ENCODE assay signal across 1 cellular context in the genomic region with DNA sequence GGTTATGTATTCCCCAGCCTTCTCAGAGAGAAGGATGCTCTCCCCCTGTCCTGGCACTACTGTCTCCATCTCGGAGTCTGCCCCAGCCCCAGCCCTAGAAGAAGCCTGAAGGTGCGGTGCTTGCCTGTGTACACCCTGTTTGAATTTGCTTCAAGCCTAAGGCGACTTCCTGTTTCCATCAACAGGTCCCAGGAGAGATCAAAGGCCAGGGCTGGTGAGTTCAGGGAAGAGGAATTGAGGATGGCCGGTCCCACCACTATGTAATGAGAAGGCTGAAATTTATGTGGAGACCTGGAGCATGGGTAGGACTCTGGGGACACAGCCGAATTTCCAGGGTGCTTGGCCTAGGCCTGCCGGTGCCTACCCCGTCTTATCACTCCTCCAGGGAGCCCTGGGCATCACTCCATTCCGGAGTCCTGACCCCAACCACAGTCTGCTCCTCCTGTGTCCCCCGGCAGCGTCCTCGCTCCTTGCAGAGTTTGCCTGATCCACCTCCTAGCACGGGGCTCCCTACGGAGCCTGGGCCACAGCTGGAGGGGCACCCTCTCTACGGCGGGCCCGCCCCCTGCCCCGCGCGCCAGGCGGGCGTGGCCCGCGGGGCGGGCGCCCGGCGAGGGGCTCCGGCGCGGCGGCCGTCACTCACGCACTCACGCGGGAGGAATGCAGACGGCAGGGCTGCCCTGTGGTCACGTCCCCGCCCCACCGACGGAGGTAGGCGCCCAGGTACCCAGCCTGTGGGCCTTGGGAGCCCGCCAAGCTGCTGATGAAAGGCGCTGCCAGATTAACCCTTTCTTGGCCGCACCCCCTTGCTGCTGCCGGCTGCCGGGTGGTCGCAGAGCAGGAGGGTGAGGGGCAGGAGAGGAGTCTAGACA.
TF ChIP-seq lines count a peak whose summit lies in the region.

No MANE protein-coding gene starts in this region.

TF ChIP-seq in GM23338, 12 proteins besides CTCF, POLR2A, EP300 and RAD21 (continued from another document):
- TF ChIP-seq, protein P1, sequence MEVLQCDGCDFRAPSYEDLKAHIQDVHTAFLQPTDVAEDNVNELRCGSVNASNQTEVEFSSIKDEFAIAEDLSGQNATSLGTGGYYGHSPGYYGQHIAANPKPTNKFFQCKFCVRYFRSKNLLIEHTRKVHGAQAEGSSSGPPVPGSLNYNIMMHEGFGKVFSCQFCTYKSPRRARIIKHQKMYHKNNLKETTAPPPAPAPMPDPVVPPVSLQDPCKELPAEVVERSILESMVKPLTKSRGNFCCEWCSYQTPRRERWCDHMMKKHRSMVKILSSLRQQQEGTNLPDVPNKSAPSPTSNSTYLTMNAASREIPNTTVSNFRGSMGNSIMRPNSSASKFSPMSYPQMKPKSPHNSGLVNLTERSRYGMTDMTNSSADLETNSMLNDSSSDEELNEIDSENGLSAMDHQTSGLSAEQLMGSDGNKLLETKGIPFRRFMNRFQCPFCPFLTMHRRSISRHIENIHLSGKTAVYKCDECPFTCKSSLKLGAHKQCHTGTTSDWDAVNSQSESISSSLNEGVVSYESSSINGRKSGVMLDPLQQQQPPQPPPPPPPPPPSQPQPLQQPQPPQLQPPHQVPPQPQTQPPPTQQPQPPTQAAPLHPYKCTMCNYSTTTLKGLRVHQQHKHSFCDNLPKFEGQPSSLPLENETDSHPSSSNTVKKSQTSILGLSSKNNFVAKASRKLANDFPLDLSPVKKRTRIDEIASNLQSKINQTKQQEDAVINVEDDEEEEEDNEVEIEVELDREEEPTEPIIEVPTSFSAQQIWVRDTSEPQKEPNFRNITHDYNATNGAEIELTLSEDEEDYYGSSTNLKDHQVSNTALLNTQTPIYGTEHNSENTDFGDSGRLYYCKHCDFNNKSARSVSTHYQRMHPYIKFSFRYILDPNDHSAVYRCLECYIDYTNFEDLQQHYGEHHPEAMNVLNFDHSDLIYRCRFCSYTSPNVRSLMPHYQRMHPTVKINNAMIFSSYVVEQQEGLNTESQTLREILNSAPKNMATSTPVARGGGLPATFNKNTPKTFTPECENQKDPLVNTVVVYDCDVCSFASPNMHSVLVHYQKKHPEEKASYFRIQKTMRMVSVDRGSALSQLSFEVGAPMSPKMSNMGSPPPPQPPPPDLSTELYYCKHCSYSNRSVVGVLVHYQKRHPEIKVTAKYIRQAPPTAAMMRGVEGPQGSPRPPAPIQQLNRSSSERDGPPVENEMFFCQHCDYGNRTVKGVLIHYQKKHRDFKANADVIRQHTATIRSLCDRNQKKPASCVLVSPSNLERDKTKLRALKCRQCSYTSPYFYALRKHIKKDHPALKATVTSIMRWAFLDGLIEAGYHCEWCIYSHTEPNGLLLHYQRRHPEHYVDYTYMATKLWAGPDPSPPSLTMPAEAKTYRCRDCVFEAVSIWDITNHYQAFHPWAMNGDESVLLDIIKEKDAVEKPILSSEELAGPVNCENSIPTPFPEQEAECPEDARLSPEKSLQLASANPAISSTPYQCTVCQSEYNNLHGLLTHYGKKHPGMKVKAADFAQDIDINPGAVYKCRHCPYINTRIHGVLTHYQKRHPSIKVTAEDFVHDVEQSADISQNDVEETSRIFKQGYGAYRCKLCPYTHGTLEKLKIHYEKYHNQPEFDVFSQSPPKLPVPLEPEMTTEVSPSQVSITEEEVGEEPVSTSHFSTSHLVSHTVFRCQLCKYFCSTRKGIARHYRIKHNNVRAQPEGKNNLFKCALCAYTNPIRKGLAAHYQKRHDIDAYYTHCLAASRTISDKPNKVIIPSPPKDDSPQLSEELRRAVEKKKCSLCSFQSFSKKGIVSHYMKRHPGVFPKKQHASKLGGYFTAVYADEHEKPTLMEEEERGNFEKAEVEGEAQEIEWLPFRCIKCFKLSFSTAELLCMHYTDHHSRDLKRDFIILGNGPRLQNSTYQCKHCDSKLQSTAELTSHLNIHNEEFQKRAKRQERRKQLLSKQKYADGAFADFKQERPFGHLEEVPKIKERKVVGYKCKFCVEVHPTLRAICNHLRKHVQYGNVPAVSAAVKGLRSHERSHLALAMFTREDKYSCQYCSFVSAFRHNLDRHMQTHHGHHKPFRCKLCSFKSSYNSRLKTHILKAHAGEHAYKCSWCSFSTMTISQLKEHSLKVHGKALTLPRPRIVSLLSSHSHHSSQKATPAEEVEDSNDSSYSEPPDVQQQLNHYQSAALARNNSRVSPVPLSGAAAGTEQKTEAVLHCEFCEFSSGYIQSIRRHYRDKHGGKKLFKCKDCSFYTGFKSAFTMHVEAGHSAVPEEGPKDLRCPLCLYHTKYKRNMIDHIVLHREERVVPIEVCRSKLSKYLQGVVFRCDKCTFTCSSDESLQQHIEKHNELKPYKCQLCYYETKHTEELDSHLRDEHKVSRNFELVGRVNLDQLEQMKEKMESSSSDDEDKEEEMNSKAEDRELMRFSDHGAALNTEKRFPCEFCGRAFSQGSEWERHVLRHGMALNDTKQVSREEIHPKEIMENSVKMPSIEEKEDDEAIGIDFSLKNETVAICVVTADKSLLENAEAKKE (CRISPR knock-in tag; IDR thresholded peaks at IDR 0.05) = no peak
- no peak for TF ChIP-seq ZNF114 (CRISPR knock-in tag; IDR thresholded peaks at IDR 0.05)
- TF ChIP-seq CREB1 (CRISPR knock-in tag; IDR thresholded peaks at IDR 0.05; ENCODE audit: low read depth) = no peak
- TF ChIP-seq, protein P2, sequence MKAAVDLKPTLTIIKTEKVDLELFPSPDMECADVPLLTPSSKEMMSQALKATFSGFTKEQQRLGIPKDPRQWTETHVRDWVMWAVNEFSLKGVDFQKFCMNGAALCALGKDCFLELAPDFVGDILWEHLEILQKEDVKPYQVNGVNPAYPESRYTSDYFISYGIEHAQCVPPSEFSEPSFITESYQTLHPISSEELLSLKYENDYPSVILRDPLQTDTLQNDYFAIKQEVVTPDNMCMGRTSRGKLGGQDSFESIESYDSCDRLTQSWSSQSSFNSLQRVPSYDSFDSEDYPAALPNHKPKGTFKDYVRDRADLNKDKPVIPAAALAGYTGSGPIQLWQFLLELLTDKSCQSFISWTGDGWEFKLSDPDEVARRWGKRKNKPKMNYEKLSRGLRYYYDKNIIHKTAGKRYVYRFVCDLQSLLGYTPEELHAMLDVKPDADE (IDR thresholded peaks at IDR 0.05) = no peak
- TF ChIP-seq ZNF331 (CRISPR knock-in tag; IDR thresholded peaks at IDR 0.05; ENCODE audit: low read depth) = no peak
- TF ChIP-seq STAT1 (IDR thresholded peaks at IDR 0.05; ENCODE audit: unreplicated experiment) = no peak
- TF ChIP-seq EZH2phosphoT487 (IDR thresholded peaks at IDR 0.05; ENCODE audit: unreplicated experiment) = no peak
- TF ChIP-seq POLR2AphosphoS5 (IDR thresholded peaks at IDR 0.05; ENCODE audit: low read depth) = no peak
- no peak for TF ChIP-seq JUNB (IDR thresholded peaks at IDR 0.05; ENCODE audit: unreplicated experiment)
- TF ChIP-seq NANOG (IDR thresholded peaks at IDR 0.05; ENCODE audit: borderline replicate concordance) = no peak
- TF ChIP-seq, protein P3, sequence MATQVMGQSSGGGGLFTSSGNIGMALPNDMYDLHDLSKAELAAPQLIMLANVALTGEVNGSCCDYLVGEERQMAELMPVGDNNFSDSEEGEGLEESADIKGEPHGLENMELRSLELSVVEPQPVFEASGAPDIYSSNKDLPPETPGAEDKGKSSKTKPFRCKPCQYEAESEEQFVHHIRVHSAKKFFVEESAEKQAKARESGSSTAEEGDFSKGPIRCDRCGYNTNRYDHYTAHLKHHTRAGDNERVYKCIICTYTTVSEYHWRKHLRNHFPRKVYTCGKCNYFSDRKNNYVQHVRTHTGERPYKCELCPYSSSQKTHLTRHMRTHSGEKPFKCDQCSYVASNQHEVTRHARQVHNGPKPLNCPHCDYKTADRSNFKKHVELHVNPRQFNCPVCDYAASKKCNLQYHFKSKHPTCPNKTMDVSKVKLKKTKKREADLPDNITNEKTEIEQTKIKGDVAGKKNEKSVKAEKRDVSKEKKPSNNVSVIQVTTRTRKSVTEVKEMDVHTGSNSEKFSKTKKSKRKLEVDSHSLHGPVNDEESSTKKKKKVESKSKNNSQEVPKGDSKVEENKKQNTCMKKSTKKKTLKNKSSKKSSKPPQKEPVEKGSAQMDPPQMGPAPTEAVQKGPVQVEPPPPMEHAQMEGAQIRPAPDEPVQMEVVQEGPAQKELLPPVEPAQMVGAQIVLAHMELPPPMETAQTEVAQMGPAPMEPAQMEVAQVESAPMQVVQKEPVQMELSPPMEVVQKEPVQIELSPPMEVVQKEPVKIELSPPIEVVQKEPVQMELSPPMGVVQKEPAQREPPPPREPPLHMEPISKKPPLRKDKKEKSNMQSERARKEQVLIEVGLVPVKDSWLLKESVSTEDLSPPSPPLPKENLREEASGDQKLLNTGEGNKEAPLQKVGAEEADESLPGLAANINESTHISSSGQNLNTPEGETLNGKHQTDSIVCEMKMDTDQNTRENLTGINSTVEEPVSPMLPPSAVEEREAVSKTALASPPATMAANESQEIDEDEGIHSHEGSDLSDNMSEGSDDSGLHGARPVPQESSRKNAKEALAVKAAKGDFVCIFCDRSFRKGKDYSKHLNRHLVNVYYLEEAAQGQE (IDR thresholded peaks at IDR 0.05; ENCODE audit: unreplicated experiment) = no peak
TF ChIP-seq in GM23338: peak in this region for 0.
